Comparison of ENCODE assay signal across 9 cellular contexts in the genomic region with DNA sequence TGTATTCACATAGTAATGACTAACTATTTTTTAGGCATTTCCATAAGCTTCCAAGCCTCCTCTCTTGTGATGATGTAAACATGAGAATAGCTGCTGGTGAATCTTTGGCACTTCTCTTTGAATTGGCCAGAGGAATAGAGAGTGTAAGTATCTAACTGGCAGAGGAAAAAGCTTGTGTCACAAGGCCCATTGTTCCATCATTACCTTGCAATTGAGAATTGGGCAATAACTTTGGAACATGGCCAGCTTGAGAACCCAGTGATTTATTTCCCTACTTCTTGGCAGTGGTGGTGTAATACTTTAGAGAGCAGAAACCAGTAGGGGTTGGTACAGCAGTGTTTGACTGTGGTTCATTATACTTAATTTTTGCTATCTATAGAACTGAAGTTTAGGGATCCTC. TPM values are rescaled to one million over a fixed set of nuclear protein-coding genes. Genes with fewer than 3 reads are reported as not detected.
A peak's percentile ranks its signal among the peaks of the same experiment; 100 is the strongest.
DNase-seq lines count a peak whose midpoint lies in the region; ATAC-seq and TF ChIP-seq lines count a peak whose summit lies in the region.
"Had no signal": no experiment of that assay in that cellular context is flagged by ENCODE, and none has a peak within 500 bp of the region (broad histone marks: within the 10 kb centered on the region; RNA-seq: fewer than 3 reads in every experiment).

No MANE protein-coding gene starts in this region.

- intact Hi-C loops in adrenal gland (cut with DNase I) (no loop called here), right cardiac atrium (cut with DNase I) (no loop called here)

- H3K36me3 Mint-ChIP-seq in type B pancreatic cell: peaks cover 59% of the 10 kb centered on the region

- no peaks in the 10 kb centered on the region for H3K9me3 Mint-ChIP-seq in type B pancreatic cell

- DNase-seq in DMS153 (lab: John Stamatoyannopoulos, UW) (peak; percentile 48), DMS153 treated with DMSO at 0.1 percent for 48 hours (lab: John Stamatoyannopoulos, UW; ENCODE audit: unreplicated experiment) (no peak), adrenal gland (peak; percentile 66 to 90 (median 86)), right cardiac atrium (no peak), type B pancreatic cell (ENCODE audit: extremely low spot score, unreplicated experiment) (no peak), T-helper 9 cell (no peak), SHP77 (lab: John Stamatoyannopoulos, UW) (no peak)
- DNase-seq: NCI-H187 treated with DMSO at 0.1 percent for 48 hours had no signal

- peaks cover 0 to 75% of the 10 kb centered on the region in 2 donors for H3K36me3 ChIP-seq in adrenal gland (replicated peaks in 1 of 2)

- H3K27ac ChIP-seq in adrenal gland (peak overlapping the region in 4 of 5 donors; percentile 29 to 73 (median 55)), right cardiac atrium (ENCODE audit: low read length) (no peak overlapping the region)

- H3K4me3 Mint-ChIP-seq in type B pancreatic cell: no peak overlapping the region

- peak; percentile 84 to 87 for ATAC-seq in right cardiac atrium
- no peak for ATAC-seq in HG03520 (IDR thresholded peaks at IDR 0.05; ENCODE audit: unreplicated experiment)

- TF ChIP-seq POLR2A in adrenal gland (IDR thresholded peaks at IDR 0.05): peak in 1 of 2 donors; percentile 31

- no peak for TF ChIP-seq CTCF in adrenal gland (IDR thresholded peaks at IDR 0.05)
- TF ChIP-seq CTCF in type B pancreatic cell (conservative IDR thresholded peaks at IDR 0.05): no peak

- peak overlapping the region; percentile 78 for H3K27ac Mint-ChIP-seq in type B pancreatic cell

- no peaks in the 10 kb centered on the region for H3K27me3 Mint-ChIP-seq in type B pancreatic cell

- no peaks in the 10 kb centered on the region for H3K4me1 Mint-ChIP-seq in type B pancreatic cell (ENCODE audit: unreplicated experiment)

- no peak overlapping the region for H3K4me3 ChIP-seq in adrenal gland
- H3K4me3 ChIP-seq in right cardiac atrium (ENCODE audit: low read length): no peak overlapping the region

- H3K9me3 ChIP-seq in adrenal gland (replicated peaks in 1 of 3): no peaks in the 10 kb centered on the region
- H3K9me3 ChIP-seq in right cardiac atrium (ENCODE audit: control insufficient read depth, low read length): no peaks in the 10 kb centered on the region

- H3K27me3 ChIP-seq in adrenal gland (no peaks in the 10 kb centered on the region), right cardiac atrium (ENCODE audit: control insufficient read depth, insufficient read depth) (no peaks in the 10 kb centered on the region)

- H3K4me1 ChIP-seq in adrenal gland (replicated peaks in 1 of 2) (peaks cover 12 to 40% of the 10 kb centered on the region in 2 donors), right cardiac atrium (ENCODE audit: control insufficient read depth, insufficient read depth, low read length) (no peaks in the 10 kb centered on the region)

RNA-seq across cellular contexts. Expression of a gene that starts 12.0 kb away (rescaled TPM):
- total RNA-seq in adrenal gland (10 to 100 TPM; 28.6 to 57.0 (median 49.1) TPM), right cardiac atrium (10 to 100 TPM; 24.1 to 51.7 (median 26.8) TPM), type B pancreatic cell (ENCODE audit: low replicate concordance) (78.4 and 93.1 TPM in 2 replicates)
- polyA plus RNA-seq in adrenal gland (10 to 100 TPM; 20.5 to 86.2 (median 74.1) TPM), right cardiac atrium (28.6 TPM)

RNA-seq across cellular contexts. Expression of a gene that starts 18.6 kb away (rescaled TPM):
- total RNA-seq in adrenal gland (1 to 10 TPM in 3 of 8 donors, under 1 TPM in 4, not detected in 1; 0.60 to 3.3 (median 0.96) TPM), right cardiac atrium (1 to 10 TPM in 3 of 4 donors, under 1 TPM in 1; 0.74 to 3.0 (median 1.4) TPM), type B pancreatic cell (ENCODE audit: low replicate concordance) (0.98 and 1.9 TPM in 2 replicates)
- polyA plus RNA-seq in adrenal gland (1 to 10 TPM; 1.1 to 9.5 (median 5.7) TPM), right cardiac atrium (2.5 TPM)

Comparison
In these comparisons a context has a peak if more than half of its experiments do, and no peak if none do; other contexts are left out.
1. DNase-seq: peak in DMS153 (single experiment) and adrenal gland (7 of 7); none in DMS153 treated with DMSO at 0.1 percent for 48 hours (single experiment), right cardiac atrium (0 of 3), type B pancreatic cell (single experiment), T-helper 9 cell (single experiment) and SHP77 (0 of 2).